ENCODE assay signal across 25 cellular contexts in genomic region chr1:14565076-14565475, GRCh38.
"Had no signal": no experiment of that assay in that cellular context is flagged by ENCODE, and none has a peak within 500 bp of the region (broad histone marks: within the 10 kb centered on the region; RNA-seq: fewer than 3 reads in every experiment).

No MANE protein-coding gene starts in this region.

- ATAC-seq: naive thymus-derived CD8-positive, alpha-beta T cell; natural killer cell treated with Interleukin-12 subunit alpha and Interleukin-12 subunit beta and Interleukin-15 and Interleukin-18, amount 100 ng/mL, for 72 hours; pancreas; right cardiac atrium; right lobe of liver; stimulated activated effector memory CD8-positive, alpha-beta T cell treated with anti-CD3 and anti-CD28 coated beads, Interleukin-12 subunit alpha, Interleukin-12 subunit beta, amount 100 ng/mL, for 72 hours; stimulated activated naive B cell treated with anti-CD40 and anti-IgM and Interleukin-4, amounts not matched to agents 10 μg/mL and 1 μg/mL and 100 μg/mL, for 72 hours; upper lobe of right lung had no signal

- H3K4me1 ChIP-seq: pancreas, prostate gland, right lobe of liver, sigmoid colon, stomach, suprapubic skin, testis, tibial artery, transverse colon, upper lobe of right lung, uterus had no signal

- H3K9me3 ChIP-seq: pancreas, prostate gland, right lobe of liver, sigmoid colon, suprapubic skin, testis, upper lobe of right lung, uterus had no signal

- H3K27me3 ChIP-seq: neutrophil, pancreas, right lobe of liver, sigmoid colon, stomach, suprapubic skin, testis, tibial artery, transverse colon, uterus had no signal

- H3K36me3 ChIP-seq: neutrophil, pancreas, prostate gland, right lobe of liver, sigmoid colon, stomach, suprapubic skin, tibial artery, transverse colon, upper lobe of right lung, uterus had no signal

- H3K27ac ChIP-seq: neutrophil, pancreas, prostate gland, right lobe of liver, sigmoid colon, stomach, suprapubic skin, testis, tibial artery, transverse colon, upper lobe of right lung, uterus had no signal

- H3K4me3 ChIP-seq: pancreas, prostate gland, right lobe of liver, sigmoid colon, stomach, suprapubic skin, testis, tibial artery, transverse colon, upper lobe of right lung, uterus had no signal

- DNase-seq: naive thymus-derived CD8-positive, alpha-beta T cell; nephron progenitor cell; nucleus accumbens; pancreas; right cardiac atrium; right lobe of liver; sigmoid colon; small intestine; stimulated activated CD4-positive, alpha-beta T cell treated with anti-CD3 and anti-CD28 coated beads, Interleukin-15, amount 100 ng/mL, for 24 hours; stimulated activated CD4-positive, alpha-beta T cell treated with anti-CD3 and anti-CD28 coated beads, Interleukin-2, amount 100 ng/mL, for 24 hours; stimulated activated CD4-positive, alpha-beta T cell treated with anti-CD3 and anti-CD28 coated beads, Interleukin-2, amount 100 ng/mL, for 48 hours; stimulated activated CD4-positive, alpha-beta T cell treated with anti-CD3 and anti-CD28 coated beads, Interleukin-4, amount 100 ng/mL, for 24 hours; stimulated activated naive B cell treated with anti-CD40 and anti-IgM and Interleukin-4, amounts not matched to agents 10 μg/mL and 1 μg/mL and 100 μg/mL, for 72 hours; stimulated activated naive CD4-positive, alpha-beta T cell treated with Interleukin-2 at 50 U/mL for 16 hours; stomach; testis; tibial artery; transverse colon; upper lobe of right lung; uterus had no signal
